In the genomic region with DNA sequence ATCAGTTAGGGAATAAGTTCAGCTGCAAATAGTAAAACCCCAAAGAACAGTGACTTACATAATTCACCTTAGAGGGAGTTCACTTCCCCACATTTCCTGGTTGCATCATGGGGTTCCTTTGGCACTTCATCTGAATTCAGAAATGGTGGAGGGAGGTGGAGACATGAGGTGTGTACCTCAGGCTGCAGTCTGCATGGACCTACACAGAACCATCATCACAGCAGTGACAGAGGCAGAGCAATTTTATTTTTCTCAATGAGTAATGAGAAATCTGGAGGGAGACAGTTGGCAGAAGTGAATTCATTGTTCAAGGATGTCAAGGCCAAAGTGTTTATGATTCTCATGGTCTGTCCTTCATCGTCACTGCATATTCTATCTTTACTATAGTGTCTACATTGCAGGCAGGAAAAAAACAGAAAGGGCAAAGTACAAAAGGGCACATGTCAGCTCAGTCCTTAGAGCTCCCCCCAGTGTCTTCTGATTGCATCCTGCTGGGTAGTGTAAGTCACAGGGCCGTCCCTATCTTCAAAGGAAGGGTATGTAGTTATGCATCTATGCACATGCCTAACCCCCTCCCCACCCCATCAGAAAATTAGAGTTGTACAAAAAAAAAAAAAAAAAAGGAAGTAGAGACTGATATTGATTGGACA, we compare ENCODE assay signal across 1 cellular context.
TF ChIP-seq lines count a peak whose summit lies in the region.

No MANE protein-coding gene starts in this region.

TF ChIP-seq in HepG2, 621 proteins besides CTCF, POLR2A, EP300 and RAD21 (continued from another document and continues in another):
- TF ChIP-seq, protein P1, sequence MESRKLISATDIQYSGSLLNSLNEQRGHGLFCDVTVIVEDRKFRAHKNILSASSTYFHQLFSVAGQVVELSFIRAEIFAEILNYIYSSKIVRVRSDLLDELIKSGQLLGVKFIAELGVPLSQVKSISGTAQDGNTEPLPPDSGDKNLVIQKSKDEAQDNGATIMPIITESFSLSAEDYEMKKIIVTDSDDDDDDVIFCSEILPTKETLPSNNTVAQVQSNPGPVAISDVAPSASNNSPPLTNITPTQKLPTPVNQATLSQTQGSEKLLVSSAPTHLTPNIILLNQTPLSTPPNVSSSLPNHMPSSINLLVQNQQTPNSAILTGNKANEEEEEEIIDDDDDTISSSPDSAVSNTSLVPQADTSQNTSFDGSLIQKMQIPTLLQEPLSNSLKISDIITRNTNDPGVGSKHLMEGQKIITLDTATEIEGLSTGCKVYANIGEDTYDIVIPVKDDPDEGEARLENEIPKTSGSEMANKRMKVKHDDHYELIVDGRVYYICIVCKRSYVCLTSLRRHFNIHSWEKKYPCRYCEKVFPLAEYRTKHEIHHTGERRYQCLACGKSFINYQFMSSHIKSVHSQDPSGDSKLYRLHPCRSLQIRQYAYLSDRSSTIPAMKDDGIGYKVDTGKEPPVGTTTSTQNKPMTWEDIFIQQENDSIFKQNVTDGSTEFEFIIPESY (CRISPR knock-in tag; IDR thresholded peaks at IDR 0.05): no peak
- TF ChIP-seq NCOR1 (IDR thresholded peaks at IDR 0.05; ENCODE audit: borderline replicate concordance, low read length): peak; percentile 66
- TF ChIP-seq, protein P2, sequence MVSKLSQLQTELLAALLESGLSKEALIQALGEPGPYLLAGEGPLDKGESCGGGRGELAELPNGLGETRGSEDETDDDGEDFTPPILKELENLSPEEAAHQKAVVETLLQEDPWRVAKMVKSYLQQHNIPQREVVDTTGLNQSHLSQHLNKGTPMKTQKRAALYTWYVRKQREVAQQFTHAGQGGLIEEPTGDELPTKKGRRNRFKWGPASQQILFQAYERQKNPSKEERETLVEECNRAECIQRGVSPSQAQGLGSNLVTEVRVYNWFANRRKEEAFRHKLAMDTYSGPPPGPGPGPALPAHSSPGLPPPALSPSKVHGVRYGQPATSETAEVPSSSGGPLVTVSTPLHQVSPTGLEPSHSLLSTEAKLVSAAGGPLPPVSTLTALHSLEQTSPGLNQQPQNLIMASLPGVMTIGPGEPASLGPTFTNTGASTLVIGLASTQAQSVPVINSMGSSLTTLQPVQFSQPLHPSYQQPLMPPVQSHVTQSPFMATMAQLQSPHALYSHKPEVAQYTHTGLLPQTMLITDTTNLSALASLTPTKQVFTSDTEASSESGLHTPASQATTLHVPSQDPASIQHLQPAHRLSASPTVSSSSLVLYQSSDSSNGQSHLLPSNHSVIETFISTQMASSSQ (IDR thresholded peaks at IDR 0.05; ENCODE audit: low read depth): no peak
- TF ChIP-seq, protein P2 (CRISPR knock-in tag; IDR thresholded peaks at IDR 0.05; ENCODE audit: borderline replicate concordance): no peak
- no peak for TF ChIP-seq AGO2 (optimal IDR thresholded peaks at IDR 0.05; ENCODE audit: low read depth, low read length)
- TF ChIP-seq, protein P3, sequence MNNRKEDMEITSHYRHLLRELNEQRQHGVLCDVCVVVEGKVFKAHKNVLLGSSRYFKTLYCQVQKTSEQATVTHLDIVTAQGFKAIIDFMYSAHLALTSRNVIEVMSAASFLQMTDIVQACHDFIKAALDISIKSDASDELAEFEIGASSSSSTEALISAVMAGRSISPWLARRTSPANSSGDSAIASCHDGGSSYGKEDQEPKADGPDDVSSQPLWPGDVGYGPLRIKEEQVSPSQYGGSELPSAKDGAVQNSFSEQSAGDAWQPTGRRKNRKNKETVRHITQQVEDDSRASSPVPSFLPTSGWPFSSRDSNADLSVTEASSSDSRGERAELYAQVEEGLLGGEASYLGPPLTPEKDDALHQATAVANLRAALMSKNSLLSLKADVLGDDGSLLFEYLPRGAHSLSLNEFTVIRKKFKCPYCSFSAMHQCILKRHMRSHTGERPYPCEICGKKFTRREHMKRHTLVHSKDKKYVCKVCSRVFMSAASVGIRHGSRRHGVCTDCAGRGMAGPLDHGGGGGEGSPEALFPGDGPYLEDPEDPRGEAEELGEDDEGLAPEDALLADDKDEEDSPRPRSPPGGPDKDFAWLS (CRISPR knock-in tag; IDR thresholded peaks at IDR 0.05; ENCODE audit: borderline replicate concordance): no peak
- TF ChIP-seq, protein P4, sequence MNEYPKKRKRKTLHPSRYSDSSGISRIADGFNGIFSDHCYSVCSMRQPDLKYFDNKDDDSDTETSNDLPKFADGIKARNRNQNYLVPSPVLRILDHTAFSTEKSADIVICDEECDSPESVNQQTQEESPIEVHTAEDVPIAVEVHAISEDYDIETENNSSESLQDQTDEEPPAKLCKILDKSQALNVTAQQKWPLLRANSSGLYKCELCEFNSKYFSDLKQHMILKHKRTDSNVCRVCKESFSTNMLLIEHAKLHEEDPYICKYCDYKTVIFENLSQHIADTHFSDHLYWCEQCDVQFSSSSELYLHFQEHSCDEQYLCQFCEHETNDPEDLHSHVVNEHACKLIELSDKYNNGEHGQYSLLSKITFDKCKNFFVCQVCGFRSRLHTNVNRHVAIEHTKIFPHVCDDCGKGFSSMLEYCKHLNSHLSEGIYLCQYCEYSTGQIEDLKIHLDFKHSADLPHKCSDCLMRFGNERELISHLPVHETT (CRISPR knock-in tag; conservative IDR thresholded peaks at IDR 0.05): no peak
- TF ChIP-seq PLRG1 (conservative IDR thresholded peaks at IDR 0.05): no peak
- TF ChIP-seq ISL2 (CRISPR knock-in tag; IDR thresholded peaks at IDR 0.05): no peak
- no peak for TF ChIP-seq HMGA1 (CRISPR knock-in tag; conservative IDR thresholded peaks at IDR 0.05)
- no peak for TF ChIP-seq ETV6 (CRISPR knock-in tag; conservative IDR thresholded peaks at IDR 0.05)
- TF ChIP-seq DR1 (CRISPR knock-in tag; IDR thresholded peaks at IDR 0.05): no peak
- TF ChIP-seq FOSL1 (CRISPR knock-in tag; IDR thresholded peaks at IDR 0.05; ENCODE audit: borderline replicate concordance): no peak
- TF ChIP-seq SMAD1 (CRISPR knock-in tag; IDR thresholded peaks at IDR 0.05; ENCODE audit: borderline replicate concordance, low read depth): no peak
- TF ChIP-seq, protein P5, sequence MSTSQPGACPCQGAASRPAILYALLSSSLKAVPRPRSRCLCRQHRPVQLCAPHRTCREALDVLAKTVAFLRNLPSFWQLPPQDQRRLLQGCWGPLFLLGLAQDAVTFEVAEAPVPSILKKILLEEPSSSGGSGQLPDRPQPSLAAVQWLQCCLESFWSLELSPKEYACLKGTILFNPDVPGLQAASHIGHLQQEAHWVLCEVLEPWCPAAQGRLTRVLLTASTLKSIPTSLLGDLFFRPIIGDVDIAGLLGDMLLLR (CRISPR knock-in tag; IDR thresholded peaks at IDR 0.05): no peak
- no peak for TF ChIP-seq GTF3A (CRISPR knock-in tag; conservative IDR thresholded peaks at IDR 0.05)
- TF ChIP-seq KDM1A (CRISPR knock-in tag; IDR thresholded peaks at IDR 0.05): no peak
- 0 out of 2 replicates have a peak, but pooled peaks have one; percentile 23 for TF ChIP-seq NR2F6 (IDR thresholded peaks at IDR 0.05)
- TF ChIP-seq NR2F6 (CRISPR knock-in tag; IDR thresholded peaks at IDR 0.05): peak; percentile 48; the same call in 1 of the 2 replicates
- TF ChIP-seq ZFP62 (CRISPR knock-in tag; IDR thresholded peaks at IDR 0.05): no peak
- TF ChIP-seq NR2F1 (CRISPR knock-in tag; IDR thresholded peaks at IDR 0.05): peak in 1 of 2 experiments; percentile 41; a peak in 1 of 4 replicates
- TF ChIP-seq, protein P6, sequence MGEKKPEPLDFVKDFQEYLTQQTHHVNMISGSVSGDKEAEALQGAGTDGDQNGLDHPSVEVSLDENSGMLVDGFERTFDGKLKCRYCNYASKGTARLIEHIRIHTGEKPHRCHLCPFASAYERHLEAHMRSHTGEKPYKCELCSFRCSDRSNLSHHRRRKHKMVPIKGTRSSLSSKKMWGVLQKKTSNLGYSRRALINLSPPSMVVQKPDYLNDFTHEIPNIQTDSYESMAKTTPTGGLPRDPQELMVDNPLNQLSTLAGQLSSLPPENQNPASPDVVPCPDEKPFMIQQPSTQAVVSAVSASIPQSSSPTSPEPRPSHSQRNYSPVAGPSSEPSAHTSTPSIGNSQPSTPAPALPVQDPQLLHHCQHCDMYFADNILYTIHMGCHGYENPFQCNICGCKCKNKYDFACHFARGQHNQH (CRISPR knock-in tag; IDR thresholded peaks at IDR 0.05): no peak
- no peak for TF ChIP-seq SRSF9 (IDR thresholded peaks at IDR 0.05; ENCODE audit: borderline replicate concordance, insufficient read depth, low read depth, low read length, poor library complexity, severe bottlenecking)
- TF ChIP-seq STAG1 (CRISPR knock-in tag; IDR thresholded peaks at IDR 0.05): peak; percentile 61
- TF ChIP-seq, protein P7, sequence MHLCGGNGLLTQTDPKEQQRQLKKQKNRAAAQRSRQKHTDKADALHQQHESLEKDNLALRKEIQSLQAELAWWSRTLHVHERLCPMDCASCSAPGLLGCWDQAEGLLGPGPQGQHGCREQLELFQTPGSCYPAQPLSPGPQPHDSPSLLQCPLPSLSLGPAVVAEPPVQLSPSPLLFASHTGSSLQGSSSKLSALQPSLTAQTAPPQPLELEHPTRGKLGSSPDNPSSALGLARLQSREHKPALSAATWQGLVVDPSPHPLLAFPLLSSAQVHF (CRISPR knock-in tag; IDR thresholded peaks at IDR 0.05): no peak
- no peak for TF ChIP-seq PLSCR1 (CRISPR knock-in tag; IDR thresholded peaks at IDR 0.05; ENCODE audit: borderline replicate concordance)
- TF ChIP-seq HNF4G (IDR thresholded peaks at IDR 0.05; ENCODE audit: borderline replicate concordance, low read depth, low read length): peak; percentile 95
- TF ChIP-seq HNF4G (CRISPR knock-in tag; IDR thresholded peaks at IDR 0.05; ENCODE audit: borderline replicate concordance, low read depth): peak; percentile 84; the same call in 1 of the 2 replicates
- TF ChIP-seq, protein P8, sequence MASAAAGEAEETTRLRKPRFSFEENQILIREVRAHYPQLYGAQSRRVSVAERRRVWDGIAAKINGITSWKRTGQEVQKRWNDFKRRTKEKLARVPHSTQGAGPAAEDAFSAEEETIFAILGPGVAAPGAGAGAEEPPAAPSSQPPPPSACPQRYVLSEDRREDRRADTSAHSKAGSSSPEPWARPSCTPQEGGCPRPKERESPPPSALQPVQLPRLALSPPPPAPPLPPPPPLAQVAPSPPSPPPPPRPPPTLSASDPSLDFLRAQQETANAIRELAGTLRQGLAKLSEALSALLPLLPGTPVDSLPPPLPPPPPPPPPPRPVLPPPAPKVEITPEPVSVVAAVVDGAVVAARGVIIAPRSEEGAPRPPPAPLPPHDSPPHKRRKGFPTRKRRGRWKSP (CRISPR knock-in tag; IDR thresholded peaks at IDR 0.05): no peak
- TF ChIP-seq, protein P9, sequence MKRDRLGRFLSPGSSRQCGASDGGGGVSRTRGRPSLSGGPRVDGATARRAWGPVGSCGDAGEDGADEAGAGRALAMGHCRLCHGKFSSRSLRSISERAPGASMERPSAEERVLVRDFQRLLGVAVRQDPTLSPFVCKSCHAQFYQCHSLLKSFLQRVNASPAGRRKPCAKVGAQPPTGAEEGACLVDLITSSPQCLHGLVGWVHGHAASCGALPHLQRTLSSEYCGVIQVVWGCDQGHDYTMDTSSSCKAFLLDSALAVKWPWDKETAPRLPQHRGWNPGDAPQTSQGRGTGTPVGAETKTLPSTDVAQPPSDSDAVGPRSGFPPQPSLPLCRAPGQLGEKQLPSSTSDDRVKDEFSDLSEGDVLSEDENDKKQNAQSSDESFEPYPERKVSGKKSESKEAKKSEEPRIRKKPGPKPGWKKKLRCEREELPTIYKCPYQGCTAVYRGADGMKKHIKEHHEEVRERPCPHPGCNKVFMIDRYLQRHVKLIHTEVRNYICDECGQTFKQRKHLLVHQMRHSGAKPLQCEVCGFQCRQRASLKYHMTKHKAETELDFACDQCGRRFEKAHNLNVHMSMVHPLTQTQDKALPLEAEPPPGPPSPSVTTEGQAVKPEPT (CRISPR knock-in tag; IDR thresholded peaks at IDR 0.05; ENCODE audit: low read depth): no peak
- no peak for TF ChIP-seq NFRKB (IDR thresholded peaks at IDR 0.05)
- TF ChIP-seq, protein P10, sequence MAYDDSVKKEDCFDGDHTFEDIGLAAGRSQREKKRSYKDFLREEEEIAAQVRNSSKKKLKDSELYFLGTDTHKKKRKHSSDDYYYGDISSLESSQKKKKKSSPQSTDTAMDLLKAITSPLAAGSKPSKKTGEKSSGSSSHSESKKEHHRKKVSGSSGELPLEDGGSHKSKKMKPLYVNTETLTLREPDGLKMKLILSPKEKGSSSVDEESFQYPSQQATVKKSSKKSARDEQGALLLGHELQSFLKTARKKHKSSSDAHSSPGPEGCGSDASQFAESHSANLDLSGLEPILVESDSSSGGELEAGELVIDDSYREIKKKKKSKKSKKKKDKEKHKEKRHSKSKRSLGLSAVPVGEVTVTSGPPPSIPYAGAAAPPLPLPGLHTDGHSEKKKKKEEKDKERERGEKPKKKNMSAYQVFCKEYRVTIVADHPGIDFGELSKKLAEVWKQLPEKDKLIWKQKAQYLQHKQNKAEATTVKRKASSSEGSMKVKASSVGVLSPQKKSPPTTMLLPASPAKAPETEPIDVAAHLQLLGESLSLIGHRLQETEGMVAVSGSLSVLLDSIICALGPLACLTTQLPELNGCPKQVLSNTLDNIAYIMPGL (CRISPR knock-in tag; IDR thresholded peaks at IDR 0.05; ENCODE audit: borderline replicate concordance in 1 of 2, low read depth in 1 of 2): peak in 1 of 2 experiments; percentile 41; a peak in 1 of 4 replicates
- no peak for TF ChIP-seq ZNF501 (CRISPR knock-in tag; IDR thresholded peaks at IDR 0.05)
- TF ChIP-seq AHR (CRISPR knock-in tag; IDR thresholded peaks at IDR 0.05): no peak
- no peak for TF ChIP-seq ARID2 (CRISPR knock-in tag; IDR thresholded peaks at IDR 0.05; ENCODE audit: borderline replicate concordance)
- no peak for TF ChIP-seq SMAD9 (CRISPR knock-in tag; IDR thresholded peaks at IDR 0.05)
- TF ChIP-seq MED1 (CRISPR knock-in tag; IDR thresholded peaks at IDR 0.05): 0 out of 2 replicates have a peak, but pooled peaks have one; percentile 20
